In genomic region chr6:33785766-33786165, GRCh38 we compare ENCODE assay signal across 12 cellular contexts. TPM values are rescaled to one million over a fixed set of nuclear protein-coding genes. Genes with fewer than 3 reads are reported as not detected.
DNase-seq lines count a peak whose midpoint lies in the region; ATAC-seq, FAIRE-seq and TF ChIP-seq lines count a peak whose summit lies in the region.
"Had no signal": no experiment of that assay in that cellular context is flagged by ENCODE, and none has a peak within 500 bp of the region (broad histone marks: within the 10 kb centered on the region; RNA-seq: fewer than 3 reads in every experiment).

No MANE protein-coding gene starts in this region.

- TF ChIP-seq RAD21 in HepG2 (CRISPR knock-in tag; IDR thresholded peaks at IDR 0.05), result no peak

- TF ChIP-seq CTCF in Panc1 (IDR thresholded peaks at IDR 0.05) (no peak), HepG2 (CRISPR knock-in tag; IDR thresholded peaks at IDR 0.05) (no peak)

- no peak for TF ChIP-seq EP300 in HepG2 (IDR thresholded peaks at IDR 0.05; ENCODE audit: low read depth in 2 of 2, low read length in 2 of 2)
- no peak for TF ChIP-seq EP300 in HepG2 (CRISPR knock-in tag; IDR thresholded peaks at IDR 0.05; ENCODE audit: borderline replicate concordance)

- H3K9me3 ChIP-seq in Panc1 (ENCODE audit: control insufficient read depth, insufficient read depth, low read depth, low read length), result no peaks in the 10 kb centered on the region
- no peaks in the 10 kb centered on the region for H3K9me3 ChIP-seq in HepG2 (ENCODE audit: low read length)

- no peak overlapping the region for H2AFZ ChIP-seq in HepG2 (ENCODE audit: low read length)

- DNase-seq in activated CD8-positive, alpha-beta memory T cell treated with anti-CD3 and anti-CD28 coated beads, Interleukin-2, amount 10 ng/mL, durations not matched to agents 7 days and 5 days, result no peak
- no peak for DNase-seq in activated CD8-positive, alpha-beta memory T cell treated with anti-CD3 and anti-CD28 coated beads, Interleukin-2, amount 50 U/mL, for 4 hours
- DNase-seq in Panc1 (ENCODE audit: low read depth, low spot score), result no peak
- DNase-seq in fibroblast of gingiva (ENCODE audit: low read depth), result peak; percentile 36
- no peak for DNase-seq in HepG2 (ENCODE audit: low spot score)
- DNase-seq: midbrain; NCI-H2029 treated with DMSO at 0.1 percent for 48 hours; stimulated activated CD4-positive, alpha-beta T cell treated with anti-CD3 and anti-CD28 coated beads, Interleukin-2, amount 100 ng/mL, for 24 hours had no signal

- no peak overlapping the region for H3K4me3 Mint-ChIP-seq in activated CD8-positive, alpha-beta memory T cell treated with anti-CD3 and anti-CD28 coated beads, Interleukin-2, amount 10 ng/mL, durations not matched to agents 7 days and 5 days

- no peaks in the 10 kb centered on the region for H3K9me3 Mint-ChIP-seq in activated CD8-positive, alpha-beta memory T cell treated with anti-CD3 and anti-CD28 coated beads, Interleukin-2, amount 10 ng/mL, durations not matched to agents 7 days and 5 days (ENCODE audit: low read depth)

- 97% methylated on average over 3 of the region's 3 CpGs for WGBS in HepG2 (ENCODE audit: low lambda C conversion rate)

- peaks cover 48% of the 10 kb centered on the region for H3K4me1 Mint-ChIP-seq in activated CD8-positive, alpha-beta memory T cell treated with anti-CD3 and anti-CD28 coated beads, Interleukin-2, amount 10 ng/mL, durations not matched to agents 7 days and 5 days

- peaks cover 33% of the 10 kb centered on the region for H3K36me3 Mint-ChIP-seq in activated CD8-positive, alpha-beta memory T cell treated with anti-CD3 and anti-CD28 coated beads, Interleukin-2, amount 10 ng/mL, durations not matched to agents 7 days and 5 days

- BruUV-seq in Panc1 (replicated peaks; lab: Mats Ljungman, UMichigan) (no TSS peak), HepG2 (replicated peaks; lab: Mats Ljungman, UMichigan) (no TSS peak)

- no peak overlapping the region for H3K9ac ChIP-seq in HepG2 (ENCODE audit: insufficient read depth, low read depth, low read length)

- no peaks in the 10 kb centered on the region for H3K27me3 Mint-ChIP-seq in activated CD8-positive, alpha-beta memory T cell treated with anti-CD3 and anti-CD28 coated beads, Interleukin-2, amount 10 ng/mL, durations not matched to agents 7 days and 5 days

- H3K4me1 ChIP-seq in Panc1 (ENCODE audit: control insufficient read depth, insufficient read depth, low read length), result peaks cover 68% of the 10 kb centered on the region
- H3K4me1 ChIP-seq in HepG2 (ENCODE audit: insufficient read depth, low read length), result peaks cover 28% of the 10 kb centered on the region

- peaks cover 24% of the 10 kb centered on the region for H3K79me2 ChIP-seq in HepG2 (ENCODE audit: insufficient read depth, low read length)

- H4K20me1 ChIP-seq in HepG2 (ENCODE audit: insufficient read depth, low read length), result peaks cover 9% of the 10 kb centered on the region; the same call in 1 of the 2 replicates

- ATAC-seq in activated CD8-positive, alpha-beta memory T cell treated with anti-CD3 and anti-CD28 coated beads, Interleukin-2, amount 10 ng/mL, durations not matched to agents 7 days and 5 days, result no peak
- no peak for ATAC-seq in Panc1
- ATAC-seq in HepG2, result no peak
- ATAC-seq in HG02763 (IDR thresholded peaks at IDR 0.05; ENCODE audit: unreplicated experiment), result no peak
- no peak for ATAC-seq in HG02870 (IDR thresholded peaks at IDR 0.05; ENCODE audit: unreplicated experiment)

- intact Hi-C loops in Panc1 (cut with micrococcal nuclease; ENCODE audit: unreplicated experiment) (no loop called here), HepG2 (cut with micrococcal nuclease; ENCODE audit: unreplicated experiment) (no loop called here)

- no peak for FAIRE-seq in HepG2 (lab: Jason Lieb, UNC)

- no peak overlapping the region for H3K4me3 ChIP-seq in Panc1 (ENCODE audit: low read depth in 2 of 2, low read length in 2 of 2)
- H3K4me3 ChIP-seq in skin epidermis, result no peak overlapping the region
- no peak overlapping the region for H3K4me3 ChIP-seq in HepG2 (replicated peaks in 1 of 3; ENCODE audit: insufficient read depth in 1 of 3, low read depth in 2 of 3, low read length in 3 of 3)

- no peak overlapping the region for H3K4me2 ChIP-seq in HepG2 (ENCODE audit: low read depth, low read length)

- in situ Hi-C loops in Panc1 (cut with HindIII; ENCODE audit: low pct_unique_long_range_greater_than_20kb, low sequenced_read_pairs), result no loop called here
- in situ Hi-C loops in HepG2 (cut with HindIII; ENCODE audit: extremely low pct_ligation_motif_present, low pct_unique_long_range_greater_than_20kb), result no loop called here

- TF ChIP-seq POLR2A in HepG2 (IDR thresholded peaks at IDR 0.05; ENCODE audit: insufficient read depth in 1 of 2, low read depth in 2 of 2, low read length in 2 of 2), result no peak

- H3K27ac Mint-ChIP-seq in activated CD8-positive, alpha-beta memory T cell treated with anti-CD3 and anti-CD28 coated beads, Interleukin-2, amount 10 ng/mL, durations not matched to agents 7 days and 5 days, result peak overlapping the region; percentile 21

- H3K36me3 ChIP-seq in Panc1 (ENCODE audit: control insufficient read depth, insufficient read depth, low read length) (peaks cover 26% of the 10 kb centered on the region), HepG2 (replicated peaks in 1 of 2; ENCODE audit: control insufficient read depth in 1 of 2, insufficient read depth in 2 of 2, low read length in 2 of 2) (peaks cover 12 to 31% of the 10 kb centered on the region in 2 experiments)

- CTCF ChIA-PET in activated CD8-positive, alpha-beta memory T cell treated with anti-CD3 and anti-CD28 coated beads, Interleukin-2, amount 10 ng/mL, durations not matched to agents 7 days and 5 days (lab: Charles Lee), result interaction anchor here (1.1 to 3.5 kb wide), 5 partner anchors 11 to 242 kb away, joined by 3 to 16 read pairs (median 4); partner anchors contain the start of gene UQCC2
- CTCF ChIA-PET in Panc1 (lab: Charles Lee), result no interaction called here
- CTCF ChIA-PET in HepG2 (lab: Yijun Ruan, JAX; ENCODE audit: low intra/inter-chr PET ratio, low total read pairs), result no interaction called here

- POLR2A ChIA-PET in Panc1 (lab: Charles Lee) (no interaction called here), HepG2 (lab: Yijun Ruan, JAX) (no interaction called here)

- H3K27me3 ChIP-seq in Panc1 (ENCODE audit: control insufficient read depth, insufficient read depth, low read length) (no peaks in the 10 kb centered on the region), HepG2 (ENCODE audit: control insufficient read depth in 1 of 2, insufficient read depth in 2 of 2, low read length in 2 of 2) (no peaks in the 10 kb centered on the region)

- peak overlapping the region; percentile 86 for H3K27ac ChIP-seq in Panc1 (ENCODE audit: low read length)
- peak overlapping the region in 11 of 21 experiments; percentile 32 to 100 (median 95) for H3K27ac ChIP-seq in skin epidermis
- H3K27ac ChIP-seq in HepG2 (ENCODE audit: extremely low read length, insufficient read depth, low read length), result no peak overlapping the region

RNA-seq across cellular contexts. Expression of gene LEMD2, which starts 3.2 kb away (rescaled TPM):
- 10 to 100 TPM; 64.9 to 80.3 TPM for total RNA-seq in activated CD8-positive, alpha-beta memory T cell treated with anti-CD3 and anti-CD28 coated beads, Interleukin-2, amount 10 ng/mL, durations not matched to agents 7 days and 5 days
- total RNA-seq in Panc1 (2021; ENCODE audit: unreplicated experiment), result 89.8 TPM
- polyA plus RNA-seq in Panc1 (2012; ENCODE audit: insufficient read length), result 75.3 TPM
- 17.9 and 45.2 TPM in 2 replicates for total RNA-seq in HepG2 (2016; rRNA removed; fragmentation: Illumina TruSeq; extraction: Trizol)
- 14.2 and 15.8 TPM in 2 replicates for total RNA-seq in HepG2 (2016; cell fraction: cytosol; rRNA removed; fragmentation: Illumina TruSeq; extraction: Trizol; ENCODE audit: low read depth)
- 16.3 and 48.1 TPM in 2 replicates for total RNA-seq in HepG2 (2016; cell fraction: insoluble cytoplasmic fraction; rRNA removed; fragmentation: Illumina TruSeq; extraction: Trizol)
- 19.9 and 22.2 TPM in 2 replicates for total RNA-seq in HepG2 (2016; cell fraction: membrane; rRNA removed; fragmentation: Illumina TruSeq; extraction: Trizol)
- 44.0 and 55.5 TPM in 2 replicates for total RNA-seq in HepG2 (2016; cell fraction: nucleus; rRNA removed; fragmentation: Illumina TruSeq; extraction: Trizol)
- polyA plus RNA-seq in HepG2 (2011; rRNA removed), result 62.9 and 76.2 TPM in 2 replicates
- 45.0 and 49.7 TPM in 2 replicates for polyA plus RNA-seq in HepG2 (2011; cell fraction: cytosol; rRNA removed)
- 115 and 140 TPM in 2 replicates for polyA plus RNA-seq in HepG2 (2011; cell fraction: nucleus; rRNA removed)
- polyA plus RNA-seq in HepG2 (2012), result 46.9 and 65.3 TPM in 2 replicates
- polyA plus RNA-seq in HepG2 (2016; cell fraction: cytosol; fragmentation: Illumina TruSeq; extraction: Trizol; ENCODE audit: low read depth), result 6.6 and 7.4 TPM in 2 replicates
- polyA plus RNA-seq in HepG2 (2016; cell fraction: insoluble cytoplasmic fraction; fragmentation: Illumina TruSeq; extraction: Trizol; ENCODE audit: low read depth), result 14.0 and 18.6 TPM in 2 replicates
- 12.6 and 12.8 TPM in 2 replicates for polyA plus RNA-seq in HepG2 (2016; cell fraction: membrane; fragmentation: Illumina TruSeq; extraction: Trizol; ENCODE audit: low read depth)
- 87.5 and 97.1 TPM in 2 replicates for polyA plus RNA-seq in HepG2 (2016; cell fraction: nucleus; fragmentation: Illumina TruSeq; extraction: Trizol; ENCODE audit: insufficient read depth, low read depth)
- 43.4 and 90.0 TPM in 2 replicates for polyA minus RNA-seq in HepG2 (2011; rRNA and poly(A)+ RNA removed; ENCODE audit: low replicate concordance)
- polyA minus RNA-seq in HepG2 (2011; cell fraction: cytosol; rRNA and poly(A)+ RNA removed), result 30.7 and 35.8 TPM in 2 replicates
- polyA minus RNA-seq in HepG2 (2011; cell fraction: nucleus; rRNA and poly(A)+ RNA removed), result 80.9 and 103 TPM in 2 replicates

RNA-seq across cellular contexts. Expression of gene MLN, which starts 18.0 kb away (rescaled TPM):
- not detected for total RNA-seq in activated CD8-positive, alpha-beta memory T cell treated with anti-CD3 and anti-CD28 coated beads, Interleukin-2, amount 10 ng/mL, durations not matched to agents 7 days and 5 days
- total RNA-seq in Panc1 (2021; ENCODE audit: unreplicated experiment) (not detected), HepG2 (2016; rRNA removed; fragmentation: Illumina TruSeq; extraction: Trizol) (not detected in 2 replicates)
- not detected for polyA plus RNA-seq in Panc1 (2012; ENCODE audit: insufficient read length)
- not detected in 2 replicates for total RNA-seq in HepG2 (2016; cell fraction: cytosol; rRNA removed; fragmentation: Illumina TruSeq; extraction: Trizol; ENCODE audit: low read depth)
- not detected in 2 replicates for total RNA-seq in HepG2 (2016; cell fraction: insoluble cytoplasmic fraction; rRNA removed; fragmentation: Illumina TruSeq; extraction: Trizol)
- not detected in 2 replicates for total RNA-seq in HepG2 (2016; cell fraction: membrane; rRNA removed; fragmentation: Illumina TruSeq; extraction: Trizol)
- not detected in 2 replicates for total RNA-seq in HepG2 (2016; cell fraction: nucleus; rRNA removed; fragmentation: Illumina TruSeq; extraction: Trizol)
- polyA plus RNA-seq in HepG2 (2011; rRNA removed), result not detected in 2 replicates
- polyA plus RNA-seq in HepG2 (2011; cell fraction: cytosol; rRNA removed), result not detected in 2 replicates
- polyA plus RNA-seq in HepG2 (2011; cell fraction: nucleus; rRNA removed), result not detected in 2 replicates
- polyA plus RNA-seq in HepG2 (2012), result not detected in 2 replicates
- polyA plus RNA-seq in HepG2 (2016; cell fraction: cytosol; fragmentation: Illumina TruSeq; extraction: Trizol; ENCODE audit: low read depth), result not detected in 2 replicates
- not detected in 2 replicates for polyA plus RNA-seq in HepG2 (2016; cell fraction: insoluble cytoplasmic fraction; fragmentation: Illumina TruSeq; extraction: Trizol; ENCODE audit: low read depth)
- not detected in 2 replicates for polyA plus RNA-seq in HepG2 (2016; cell fraction: membrane; fragmentation: Illumina TruSeq; extraction: Trizol; ENCODE audit: low read depth)
- not detected in 2 replicates for polyA plus RNA-seq in HepG2 (2016; cell fraction: nucleus; fragmentation: Illumina TruSeq; extraction: Trizol; ENCODE audit: insufficient read depth, low read depth)
- not detected in 2 replicates for polyA minus RNA-seq in HepG2 (2011; rRNA and poly(A)+ RNA removed; ENCODE audit: low replicate concordance)
- polyA minus RNA-seq in HepG2 (2011; cell fraction: cytosol; rRNA and poly(A)+ RNA removed), result not detected in 2 replicates
- not detected in 2 replicates for polyA minus RNA-seq in HepG2 (2011; cell fraction: nucleus; rRNA and poly(A)+ RNA removed)
- total RNA-seq: urinary bladder had no signal
- polyA plus RNA-seq: urinary bladder had no signal

RNA-seq across cellular contexts. Expression of gene IP6K3, which starts 39.1 kb away (rescaled TPM):
- total RNA-seq in activated CD8-positive, alpha-beta memory T cell treated with anti-CD3 and anti-CD28 coated beads, Interleukin-2, amount 10 ng/mL, durations not matched to agents 7 days and 5 days, result not detected
- total RNA-seq in Panc1 (2021; ENCODE audit: unreplicated experiment) (not detected), HepG2 (2016; rRNA removed; fragmentation: Illumina TruSeq; extraction: Trizol) (0.11 and 0.44 TPM in 2 replicates)
- polyA plus RNA-seq in Panc1 (2012; ENCODE audit: insufficient read length), result not detected
- total RNA-seq in HepG2 (2016; cell fraction: cytosol; rRNA removed; fragmentation: Illumina TruSeq; extraction: Trizol; ENCODE audit: low read depth), result 0.18 and 0.40 TPM in 2 replicates
- 0.28 and 0.52 TPM in 2 replicates for total RNA-seq in HepG2 (2016; cell fraction: insoluble cytoplasmic fraction; rRNA removed; fragmentation: Illumina TruSeq; extraction: Trizol)
- total RNA-seq in HepG2 (2016; cell fraction: membrane; rRNA removed; fragmentation: Illumina TruSeq; extraction: Trizol), result 0.17 TPM in 1 of 2 replicates, not detected in the other
- 0.53 TPM in 2 replicates for total RNA-seq in HepG2 (2016; cell fraction: nucleus; rRNA removed; fragmentation: Illumina TruSeq; extraction: Trizol)
- polyA plus RNA-seq in HepG2 (2011; rRNA removed), result 0.18 and 0.48 TPM in 2 replicates
- polyA plus RNA-seq in HepG2 (2011; cell fraction: cytosol; rRNA removed), result 0.16 and 0.22 TPM in 2 replicates
- polyA plus RNA-seq in HepG2 (2011; cell fraction: nucleus; rRNA removed), result 0.63 and 0.76 TPM in 2 replicates
- polyA plus RNA-seq in HepG2 (2012), result 0.13 TPM in 1 of 2 replicates, not detected in the other
- 0.20 and 0.21 TPM in 2 replicates for polyA plus RNA-seq in HepG2 (2016; cell fraction: cytosol; fragmentation: Illumina TruSeq; extraction: Trizol; ENCODE audit: low read depth)
- polyA plus RNA-seq in HepG2 (2016; cell fraction: insoluble cytoplasmic fraction; fragmentation: Illumina TruSeq; extraction: Trizol; ENCODE audit: low read depth), result 0.20 and 0.22 TPM in 2 replicates
- polyA plus RNA-seq in HepG2 (2016; cell fraction: membrane; fragmentation: Illumina TruSeq; extraction: Trizol; ENCODE audit: low read depth), result 0.86 TPM in 1 of 2 replicates, not detected in the other
- polyA plus RNA-seq in HepG2 (2016; cell fraction: nucleus; fragmentation: Illumina TruSeq; extraction: Trizol; ENCODE audit: insufficient read depth, low read depth), result 0.40 and 0.75 TPM in 2 replicates
- polyA minus RNA-seq in HepG2 (2011; rRNA and poly(A)+ RNA removed; ENCODE audit: low replicate concordance), result 0.18 TPM in 1 of 2 replicates, not detected in the other
- 0.30 TPM in 1 of 2 replicates, not detected in the other for polyA minus RNA-seq in HepG2 (2011; cell fraction: cytosol; rRNA and poly(A)+ RNA removed)
- polyA minus RNA-seq in HepG2 (2011; cell fraction: nucleus; rRNA and poly(A)+ RNA removed), result 0.62 TPM in 1 of 2 replicates, not detected in the other
